Comparison of ENCODE assay signal across 36 cellular contexts in genomic region chr2:129492528-129492927, GRCh38.
"Had no signal": no experiment of that assay in that cellular context is flagged by ENCODE, and none has a peak within 500 bp of the region (broad histone marks: within the 10 kb centered on the region; RNA-seq: fewer than 3 reads in every experiment).

No MANE protein-coding gene starts in this region.

- ATAC-seq: activated CD4-positive, CD25-positive, alpha-beta regulatory T cell treated with anti-CD3 and anti-CD28 coated beads, Interleukin-2, amount 50 U/mL, for 24 hours; activated CD8-positive, alpha-beta memory T cell treated with anti-CD3 and anti-CD28 coated beads, Interleukin-2, amount 10 ng/mL, durations not matched to agents 7 days and 5 days; activated CD8-positive, alpha-beta T cell treated with anti-CD3 and anti-CD28 coated beads for 36 hours; activated naive CD8-positive, alpha-beta T cell treated with anti-CD3 and anti-CD28 coated beads, Interleukin-2, amount 50 U/mL, for 24 hours; body of pancreas; effector memory CD8-positive, alpha-beta T cell; foreskin keratinocyte; gastrocnemius medialis; heart left ventricle had no signal

- H3K4me3 ChIP-seq: adrenal gland, body of pancreas, esophagus muscularis mucosa, gastrocnemius medialis, heart left ventricle had no signal

- H3K36me3 ChIP-seq: adrenal gland, esophagus muscularis mucosa, gastrocnemius medialis, heart left ventricle, WERI-Rb-1 had no signal

- DNase-seq: activated B cell treated with CpG ODN at 0.5 μM for 24 hours; activated CD4-positive, alpha-beta T cell treated with anti-CD3 and anti-CD28 coated beads for 48 hours; activated CD4-positive, alpha-beta T cell treated with anti-CD3 and anti-CD28 coated beads, Interleukin-2, amount 50 U/mL, for 1 hour; activated CD4-positive, alpha-beta T cell treated with anti-CD3 and anti-CD28 coated beads, Interleukin-2, amount 50 U/mL, for 48 hours; activated CD8-positive, alpha-beta memory T cell treated with anti-CD3 and anti-CD28 coated beads, Interleukin-2, amount 10 ng/mL, durations not matched to agents 7 days and 5 days; activated CD8-positive, alpha-beta memory T cell treated with anti-CD3 and anti-CD28 coated beads, Interleukin-2, amount 50 U/mL, for 4 hours; activated CD8-positive, alpha-beta T cell treated with anti-CD3 and anti-CD28 coated beads for 36 hours; activated effector memory CD4-positive, alpha-beta T cell treated with anti-CD3 and anti-CD28 coated beads, Interleukin-2, amount 50 U/mL, for 16 hours; activated naive CD4-positive, alpha-beta T cell treated with anti-CD3 and anti-CD28 coated beads for 36 hours; activated naive CD8-positive, alpha-beta T cell treated with anti-CD3 and anti-CD28 coated beads for 36 hours; activated naive CD8-positive, alpha-beta T cell treated with anti-CD3 and anti-CD28 coated beads, Interleukin-2, amount 50 U/mL, for 24 hours; activated T-cell treated with anti-CD3 and anti-CD28 coated beads, Interleukin-2, amount 50 U/mL, for 1 hour; activated T-cell treated with anti-CD3 and anti-CD28 coated beads, Interleukin-2, amount 50 U/mL, for 48 hours; adrenal gland; amygdala; aorta; body of pancreas; caudate nucleus; cortex of kidney; dermis blood vessel endothelial cell; effector CD4-positive, alpha-beta T cell; effector memory CD8-positive, alpha-beta T cell; erythroblast; foreskin keratinocyte; gastrocnemius medialis; glutamatergic neuron; heart left ventricle; T1000; WERI-Rb-1 had no signal

- H3K27ac Mint-ChIP-seq: activated B cell treated with CpG ODN at 0.5 μM for 24 hours; activated CD8-positive, alpha-beta memory T cell treated with anti-CD3 and anti-CD28 coated beads, Interleukin-2, amount 10 ng/mL, durations not matched to agents 7 days and 5 days; activated CD8-positive, alpha-beta T cell treated with anti-CD3 and anti-CD28 coated beads for 36 hours; activated naive CD4-positive, alpha-beta T cell treated with anti-CD3 and anti-CD28 coated beads for 36 hours; activated naive CD4-positive, alpha-beta T cell treated with anti-CD3 and anti-CD28 coated beads, Interleukin-2, amount 50 U/mL, for 24 hours; activated naive CD8-positive, alpha-beta T cell treated with anti-CD3 and anti-CD28 coated beads for 36 hours; activated naive CD8-positive, alpha-beta T cell treated with anti-CD3 and anti-CD28 coated beads, Interleukin-2, amount 50 U/mL, for 24 hours; activated T-helper 1 cell treated with anti-CD3 and anti-CD28 coated beads, Interleukin-12 subunit alpha, Interleukin-12 subunit beta, Interleukin-2, Interleukin-4 antibody, amounts not matched to agents 30 ng/mL and 10 ng/mL and 1 ng/mL, durations not matched to agents 14 hours and 24 hours and 36 hours; activated T-helper 2 cell treated with anti-CD3 and anti-CD28 coated beads, Interferon-gamma antibody, Interleukin-2, Interleukin-4, amounts not matched to agents 10 μg/mL and 5 μg/mL and 100 μg/mL, durations not matched to agents 14 hours and 24 hours and 36 hours; effector memory CD8-positive, alpha-beta T cell; T-helper 2 cell treated with Interferon-gamma antibody and Interleukin-4, amounts not matched to agents 5 μg/mL and 100 μg/mL, for 36 hours had no signal

- FAIRE-seq: colon had no signal

- H3K27me3 Mint-ChIP-seq: activated CD8-positive, alpha-beta memory T cell treated with anti-CD3 and anti-CD28 coated beads, Interleukin-2, amount 10 ng/mL, durations not matched to agents 7 days and 5 days; activated naive CD4-positive, alpha-beta T cell treated with anti-CD3 and anti-CD28 coated beads, Interleukin-2, amount 50 U/mL, for 24 hours; effector memory CD8-positive, alpha-beta T cell had no signal

- H3K27me3 ChIP-seq: adrenal gland, body of pancreas, foreskin keratinocyte had no signal

- H3K4me3 Mint-ChIP-seq: activated B cell treated with CpG ODN at 0.5 μM for 24 hours; activated CD8-positive, alpha-beta memory T cell treated with anti-CD3 and anti-CD28 coated beads, Interleukin-2, amount 10 ng/mL, durations not matched to agents 7 days and 5 days; activated CD8-positive, alpha-beta T cell treated with anti-CD3 and anti-CD28 coated beads for 36 hours; activated naive CD4-positive, alpha-beta T cell treated with anti-CD3 and anti-CD28 coated beads for 36 hours; activated naive CD4-positive, alpha-beta T cell treated with anti-CD3 and anti-CD28 coated beads, Interleukin-2, amount 50 U/mL, for 24 hours; activated naive CD8-positive, alpha-beta T cell treated with anti-CD3 and anti-CD28 coated beads for 36 hours; activated naive CD8-positive, alpha-beta T cell treated with anti-CD3 and anti-CD28 coated beads, Interleukin-2, amount 50 U/mL, for 24 hours; activated T-helper 1 cell treated with anti-CD3 and anti-CD28 coated beads, Interleukin-12 subunit alpha, Interleukin-12 subunit beta, Interleukin-2, Interleukin-4 antibody, amounts not matched to agents 30 ng/mL and 10 ng/mL and 1 ng/mL, durations not matched to agents 14 hours and 24 hours and 36 hours; effector memory CD8-positive, alpha-beta T cell; T-helper 2 cell treated with Interferon-gamma antibody and Interleukin-4, amounts not matched to agents 5 μg/mL and 100 μg/mL, for 36 hours had no signal

- H3K4me1 ChIP-seq: adrenal gland, body of pancreas, esophagus muscularis mucosa, foreskin keratinocyte, gastrocnemius medialis, heart left ventricle had no signal

- H3K9me3 Mint-ChIP-seq: activated B cell treated with CpG ODN at 0.5 μM for 24 hours; activated CD8-positive, alpha-beta T cell treated with anti-CD3 and anti-CD28 coated beads for 36 hours; activated naive CD4-positive, alpha-beta T cell treated with anti-CD3 and anti-CD28 coated beads for 36 hours; activated naive CD4-positive, alpha-beta T cell treated with anti-CD3 and anti-CD28 coated beads, Interleukin-2, amount 50 U/mL, for 24 hours; activated naive CD8-positive, alpha-beta T cell treated with anti-CD3 and anti-CD28 coated beads for 36 hours; activated T-helper 2 cell treated with anti-CD3 and anti-CD28 coated beads, Interferon-gamma antibody, Interleukin-2, Interleukin-4, amounts not matched to agents 10 μg/mL and 5 μg/mL and 100 μg/mL, durations not matched to agents 14 hours and 24 hours and 36 hours; T-helper 2 cell treated with Interferon-gamma antibody and Interleukin-4, amounts not matched to agents 5 μg/mL and 100 μg/mL, for 36 hours had no signal

- H3K27ac ChIP-seq: adrenal gland, body of pancreas, esophagus muscularis mucosa, foreskin keratinocyte, gastrocnemius medialis, heart left ventricle, WERI-Rb-1 had no signal

- H3K9me3 ChIP-seq: adrenal gland, body of pancreas, esophagus muscularis mucosa, gastrocnemius medialis, heart left ventricle had no signal

- H3K36me3 Mint-ChIP-seq: activated CD8-positive, alpha-beta memory T cell treated with anti-CD3 and anti-CD28 coated beads, Interleukin-2, amount 10 ng/mL, durations not matched to agents 7 days and 5 days; activated naive CD4-positive, alpha-beta T cell treated with anti-CD3 and anti-CD28 coated beads, Interleukin-2, amount 50 U/mL, for 24 hours had no signal

- H3K4me1 Mint-ChIP-seq: activated B cell treated with CpG ODN at 0.5 μM for 24 hours; activated CD8-positive, alpha-beta memory T cell treated with anti-CD3 and anti-CD28 coated beads, Interleukin-2, amount 10 ng/mL, durations not matched to agents 7 days and 5 days; activated naive CD4-positive, alpha-beta T cell treated with anti-CD3 and anti-CD28 coated beads, Interleukin-2, amount 50 U/mL, for 24 hours; activated naive CD8-positive, alpha-beta T cell treated with anti-CD3 and anti-CD28 coated beads for 36 hours; activated naive CD8-positive, alpha-beta T cell treated with anti-CD3 and anti-CD28 coated beads, Interleukin-2, amount 50 U/mL, for 24 hours had no signal
